Comparison of ENCODE assay signal across 8 cellular contexts in the genomic region with DNA sequence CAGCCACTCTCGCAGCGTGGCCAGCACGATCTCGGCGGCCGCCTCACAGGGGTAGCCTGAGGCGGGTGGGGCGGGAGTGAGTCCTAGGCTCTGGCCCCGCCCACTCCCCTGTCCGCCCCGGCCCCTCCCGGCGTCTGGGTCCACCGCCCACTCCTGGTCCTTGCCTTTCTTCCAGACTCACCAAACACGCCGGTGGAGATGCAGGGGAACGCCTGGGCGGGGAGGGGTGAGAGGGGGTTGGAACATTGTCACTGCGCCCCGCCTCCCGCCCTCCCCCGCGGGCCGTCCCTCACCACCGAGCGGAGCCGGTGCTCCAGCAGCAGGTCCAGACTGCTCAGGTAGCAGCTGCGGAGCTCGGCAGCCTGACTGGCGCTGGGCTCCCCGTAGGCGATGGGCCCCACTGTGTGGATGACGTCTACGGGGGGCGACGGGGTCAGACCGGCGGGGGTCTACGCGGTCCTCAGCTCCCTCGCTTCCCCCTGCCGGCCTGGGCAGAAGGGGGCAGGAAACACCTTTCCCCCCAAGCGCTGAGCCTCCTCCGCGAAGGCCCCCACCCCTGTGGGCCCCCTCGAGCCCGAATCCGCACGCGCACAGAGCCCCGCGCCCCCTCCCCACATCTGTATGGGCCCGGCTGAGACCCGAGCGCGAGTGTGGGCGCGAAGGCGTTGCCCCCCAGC. TPM values are rescaled to one million over a fixed set of nuclear protein-coding genes. Genes with fewer than 3 reads are reported as not detected.
DNase-seq lines count a peak whose midpoint lies in the region; ATAC-seq, FAIRE-seq and TF ChIP-seq lines count a peak whose summit lies in the region.

No MANE protein-coding gene starts in this region.

- H3K36me3 ChIP-seq in RWPE2 (ENCODE audit: low read depth) = peaks cover 28% of the 10 kb centered on the region
- peaks cover 33% of the 10 kb centered on the region for H3K36me3 ChIP-seq in adipocyte (ENCODE audit: control insufficient read depth, insufficient read depth, low read length, severe bottlenecking)
- H3K36me3 ChIP-seq in PC-9 (ENCODE audit: low read depth) = peaks cover 9% of the 10 kb centered on the region; the same call in 1 of the 2 replicates

- peaks cover 3 to 12% (median 4%) of the 10 kb centered on the region in 3 donors for H3K27me3 Mint-ChIP-seq in immature natural killer cell (ENCODE audit: low read depth in 3 of 3)

- intact Hi-C loops in PC-9 (cut with micrococcal nuclease; ENCODE audit: unreplicated experiment) = no loop called here

- no peaks in the 10 kb centered on the region for H3K79me2 ChIP-seq in PC-9 (ENCODE audit: low read depth)

- POLR2A ChIA-PET in PC-9 (lab: Charles Lee; ENCODE audit: unreplicated experiment) = no interaction called here

- peak; percentile 54 for DNase-seq in ELR (ENCODE audit: low read depth)
- DNase-seq in RWPE2 (ENCODE audit: low spot score) = peak; percentile 95
- peak; percentile 22 for DNase-seq in adipocyte (ENCODE audit: low read depth)
- DNase-seq in immature natural killer cell = peak; percentile 24 to 45 (median 37)
- peak; percentile 19 to 67 (median 38) for DNase-seq in stimulated activated CD4-positive, alpha-beta T cell treated with anti-CD3 and anti-CD28 coated beads, TNF-alpha, amount 100 ng/mL, for 24 hours (ENCODE audit: low read depth in 3 of 3)
- no peak for DNase-seq in PC-9
- no peak for DNase-seq in H54 (ENCODE audit: insufficient read length, low spot score)

- H3F3A ChIP-seq in PC-9 (ENCODE audit: insufficient read depth, low read depth) = peaks cover 30% of the 10 kb centered on the region; the same call in 1 of the 2 replicates

- H3K27ac ChIP-seq in RWPE2 (ENCODE audit: poor library complexity, severe bottlenecking) (peak overlapping the region; percentile 4), PC-9 (no peak overlapping the region)

- H3K4me2 ChIP-seq in PC-9 = no peak overlapping the region

- no peak overlapping the region for H3K27ac Mint-ChIP-seq in immature natural killer cell

- H3K4me1 ChIP-seq in RWPE2 (ENCODE audit: insufficient read depth, poor library complexity, severe bottlenecking) (peaks cover 7% of the 10 kb centered on the region), adipocyte (ENCODE audit: control insufficient read depth, insufficient read depth, low read length) (peaks cover 3% of the 10 kb centered on the region), PC-9 (replicated peaks; ENCODE audit: insufficient read depth) (no peaks in the 10 kb centered on the region)

- FAIRE-seq in H54 (lab: Jason Lieb, UNC) = no peak

- H3K27me3 ChIP-seq in RWPE2 (ENCODE audit: insufficient read depth, poor library complexity, severe bottlenecking) = no peaks in the 10 kb centered on the region
- peaks cover 7% of the 10 kb centered on the region for H3K27me3 ChIP-seq in adipocyte (replicated peaks; ENCODE audit: control insufficient read depth, insufficient read depth, low read length)
- H3K27me3 ChIP-seq in PC-9 (ENCODE audit: insufficient read depth, low read depth) = no peaks in the 10 kb centered on the region

- no peak for TF ChIP-seq POLR2A in H54 (IDR thresholded peaks at IDR 0.05; ENCODE audit: low read depth, low read length)

- H3K36me3 Mint-ChIP-seq in immature natural killer cell = peaks cover 3 to 17% (median 11%) of the 10 kb centered on the region in 3 donors

- H3K9ac ChIP-seq in adipocyte (ENCODE audit: low read length) = no peak overlapping the region

- peaks cover 0 to 14% of the 10 kb centered on the region in 2 donors for H3K4me1 Mint-ChIP-seq in immature natural killer cell

- H3K4me3 ChIP-seq in RWPE2 (ENCODE audit: severe bottlenecking) (no peak overlapping the region), adipocyte (ENCODE audit: low read length) (no peak overlapping the region), PC-9 (no peak overlapping the region)

- ATAC-seq in RWPE2 (ENCODE audit: low read depth) (peak; percentile 79), HG03342 (IDR thresholded peaks at IDR 0.05; ENCODE audit: unreplicated experiment) (no peak)

- H3K9me3 Mint-ChIP-seq in immature natural killer cell = no peaks in the 10 kb centered on the region

- H3K4me3 Mint-ChIP-seq in immature natural killer cell = peak overlapping the region in 3 of 5 donors; percentile 35 to 62 (median 55)

- no peak for TF ChIP-seq CTCF in RWPE2 (IDR thresholded peaks at IDR 0.05; ENCODE audit: poor library complexity, severe bottlenecking)
- no peak for TF ChIP-seq CTCF in PC-9 (conservative IDR thresholded peaks at IDR 0.05)

- no peaks in the 10 kb centered on the region for H3K9me3 ChIP-seq in RWPE2 (ENCODE audit: severe bottlenecking)
- no peaks in the 10 kb centered on the region for H3K9me3 ChIP-seq in adipocyte (ENCODE audit: control insufficient read depth, low read length)
- H3K9me3 ChIP-seq in PC-9 (ENCODE audit: insufficient read depth, low read depth) = no peaks in the 10 kb centered on the region

- H2AFZ ChIP-seq in PC-9 = no peak overlapping the region

- no peaks in the 10 kb centered on the region for H3K9me2 ChIP-seq in PC-9 (ENCODE audit: insufficient read depth)

- BruUV-seq in PC-9 (replicated peaks; lab: Mats Ljungman, UMichigan) = no TSS peak

- peaks cover 81% of the 10 kb centered on the region for H4K20me1 ChIP-seq in PC-9 (ENCODE audit: insufficient read depth)

- CTCF ChIA-PET in PC-9 (lab: Charles Lee) = no interaction called here

RNA-seq across cellular contexts. Expression of a gene that starts 13.2 kb away (rescaled TPM):
- polyA plus RNA-seq in immature natural killer cell = 100 to 1,000 TPM; 143 to 204 (median 164) TPM
- total RNA-seq in PC-9 (2021) = 105 and 119 TPM in 2 replicates

RNA-seq across cellular contexts. Expression of a gene that starts 25.1 kb away (rescaled TPM):
- 100 to 1,000 TPM; 506 to 686 (median 534) TPM for polyA plus RNA-seq in immature natural killer cell
- 521 and 547 TPM in 2 replicates for total RNA-seq in PC-9 (2021)

RNA-seq across cellular contexts. Expression of a gene that starts 36.2 kb away (rescaled TPM):
- polyA plus RNA-seq in immature natural killer cell = not detected
- total RNA-seq in PC-9 (2021) = 0.25 and 0.44 TPM in 2 replicates

Comparison
In these comparisons a context has a peak if more than half of its experiments do, and no peak if none do; other contexts are left out.
1. DNase-seq: peak in ELR (single experiment), RWPE2 (single experiment), adipocyte (single experiment), immature natural killer cell (3 of 3) and stimulated activated CD4-positive, alpha-beta T cell treated with anti-CD3 and anti-CD28 coated beads, TNF-alpha, amount 100 ng/mL, for 24 hours (3 of 3); none in PC-9 (0 of 2) and H54 (single experiment).